20 cellular contexts compared by ENCODE assay signal in genomic region chr1:53535846-53536245, GRCh38.
DNase-seq lines count a peak whose midpoint lies in the region; FAIRE-seq and TF ChIP-seq lines count a peak whose summit lies in the region.
"Had no signal": no experiment of that assay in that cellular context is flagged by ENCODE, and none has a peak within 500 bp of the region (broad histone marks: within the 10 kb centered on the region; RNA-seq: fewer than 3 reads in every experiment).

No MANE protein-coding gene starts in this region.

- H3K4me1 Mint-ChIP-seq in activated CD4-positive, alpha-beta T cell treated with anti-CD3 and anti-CD28 coated beads, Interleukin-2, amount 10 ng/mL, durations not matched to agents 7 days and 5 days: no peaks in the 10 kb centered on the region
- H3K4me1 Mint-ChIP-seq: activated CD4-positive, alpha-beta T cell treated with anti-CD3 and anti-CD28 coated beads, Interleukin-2, amount 10 ng/mL, durations not matched to agents 24 days and 14 days; activated T-helper 17 cell treated with anti-CD3 and anti-CD28 coated beads, Interleukin-2, amount 50 U/mL, for 72 hours had no signal

- H3K4me3 ChIP-seq in kidney (ENCODE audit: low read length in 2 of 2): no peak overlapping the region
- H3K4me3 ChIP-seq: spleen had no signal

- intact Hi-C loops in kidney (cut with DNase I): no loop called here

- TF ChIP-seq CTCF in kidney (IDR thresholded peaks at IDR 0.05; ENCODE audit: borderline replicate concordance, extremely low read depth, insufficient read depth): no peak

- POLR2A ChIA-PET in activated CD4-positive, alpha-beta T cell treated with anti-CD3 and anti-CD28 coated beads, Interleukin-2, amount 10 ng/mL, durations not matched to agents 7 days and 5 days (lab: Charles Lee): no interaction called here

- no peaks in the 10 kb centered on the region for H3K36me3 ChIP-seq in kidney (ENCODE audit: control insufficient read depth in 1 of 2, insufficient read depth in 2 of 2, low read length in 2 of 2)
- H3K36me3 ChIP-seq: spleen had no signal

- peak; percentile 52 for DNase-seq in LHCN-M2 (ENCODE audit: low read depth)
- peak; percentile 40 for DNase-seq in RCC 7860 (ENCODE audit: low spot score)
- peak; percentile 39 for DNase-seq in cerebellum (ENCODE audit: low spot score)
- DNase-seq in iPS-NIHi7 (ENCODE audit: extremely low spot score): no peak
- DNase-seq in kidney: no peak
- DNase-seq in mesenteric fat pad (ENCODE audit: low spot score): no peak
- no peak for DNase-seq in activated CD4-positive, alpha-beta T cell treated with anti-CD3 and anti-CD28 coated beads, Interleukin-2, amount 10 ng/mL, durations not matched to agents 7 days and 5 days
- DNase-seq: activated CD4-positive, alpha-beta T cell treated with anti-CD3 and anti-CD28 coated beads, Interleukin-2, amount 10 ng/mL, durations not matched to agents 24 days and 14 days; CD4-positive, alpha-beta memory T cell; left colon; NCI-H1417; NCI-H774; OCI-M1; retina; SIG-M5; spleen; stimulated activated CD4-positive, alpha-beta T cell treated with anti-CD3 and anti-CD28 coated beads, Interleukin-4, amount 100 ng/mL, for 1 hour; stimulated activated naive CD8-positive, alpha-beta T cell treated with anti-CD3 and anti-CD28 coated beads, Interleukin-15, Interleukin-2, amounts not matched to agents 100 U/mL and 50 U/mL, for 24 hours had no signal

- no peaks in the 10 kb centered on the region for H3K9me3 Mint-ChIP-seq in activated CD4-positive, alpha-beta T cell treated with anti-CD3 and anti-CD28 coated beads, Interleukin-2, amount 10 ng/mL, durations not matched to agents 7 days and 5 days
- H3K9me3 Mint-ChIP-seq: activated CD4-positive, alpha-beta T cell treated with anti-CD3 and anti-CD28 coated beads, Interleukin-2, amount 10 ng/mL, durations not matched to agents 24 days and 14 days; activated T-helper 17 cell treated with anti-CD3 and anti-CD28 coated beads, Interleukin-2, amount 50 U/mL, for 72 hours; CD4-positive, alpha-beta memory T cell; memory B cell had no signal

- H3K4me3 Mint-ChIP-seq in activated CD4-positive, alpha-beta T cell treated with anti-CD3 and anti-CD28 coated beads, Interleukin-2, amount 10 ng/mL, durations not matched to agents 7 days and 5 days: no peak overlapping the region
- H3K4me3 Mint-ChIP-seq: activated CD4-positive, alpha-beta T cell treated with anti-CD3 and anti-CD28 coated beads, Interleukin-2, amount 10 ng/mL, durations not matched to agents 24 days and 14 days; activated T-helper 17 cell treated with anti-CD3 and anti-CD28 coated beads, Interleukin-2, amount 50 U/mL, for 72 hours; memory B cell had no signal

- H3K9me3 ChIP-seq in kidney (ENCODE audit: control insufficient read depth in 1 of 2, low read length in 2 of 2): no peaks in the 10 kb centered on the region
- H3K9me3 ChIP-seq: spleen had no signal

- H3K27ac ChIP-seq in kidney (ENCODE audit: low read depth in 2 of 2, low read length in 2 of 2): no peak overlapping the region
- H3K27ac ChIP-seq: spleen had no signal

- no peaks in the 10 kb centered on the region for H3K27me3 Mint-ChIP-seq in activated CD4-positive, alpha-beta T cell treated with anti-CD3 and anti-CD28 coated beads, Interleukin-2, amount 10 ng/mL, durations not matched to agents 7 days and 5 days

- no peaks in the 10 kb centered on the region for H3K36me3 Mint-ChIP-seq in activated CD4-positive, alpha-beta T cell treated with anti-CD3 and anti-CD28 coated beads, Interleukin-2, amount 10 ng/mL, durations not matched to agents 7 days and 5 days (ENCODE audit: low read depth)
- H3K36me3 Mint-ChIP-seq: CD4-positive, alpha-beta memory T cell; memory B cell had no signal

- no peaks in the 10 kb centered on the region for H3K4me1 ChIP-seq in kidney (ENCODE audit: control insufficient read depth in 1 of 2, insufficient read depth in 1 of 2, low read depth in 1 of 2, low read length in 2 of 2)

- no peak overlapping the region for H3K27ac Mint-ChIP-seq in activated CD4-positive, alpha-beta T cell treated with anti-CD3 and anti-CD28 coated beads, Interleukin-2, amount 10 ng/mL, durations not matched to agents 7 days and 5 days
- H3K27ac Mint-ChIP-seq: activated CD4-positive, alpha-beta T cell treated with anti-CD3 and anti-CD28 coated beads, Interleukin-2, amount 10 ng/mL, durations not matched to agents 24 days and 14 days; activated T-helper 17 cell treated with anti-CD3 and anti-CD28 coated beads, Interleukin-2, amount 50 U/mL, for 72 hours; CD4-positive, alpha-beta memory T cell; memory B cell had no signal

- H3K9ac ChIP-seq in kidney (ENCODE audit: low read length in 2 of 2): no peak overlapping the region

- FAIRE-seq in RCC 7860 (lab: Jason Lieb, UNC) (no peak), kidney (lab: Jason Lieb, UNC) (no peak)

- CTCF ChIA-PET in activated CD4-positive, alpha-beta T cell treated with anti-CD3 and anti-CD28 coated beads, Interleukin-2, amount 10 ng/mL, durations not matched to agents 7 days and 5 days (lab: Charles Lee): no interaction called here

Comparison
In these comparisons a context has a peak if more than half of its experiments do, and no peak if none do; other contexts are left out.
1. DNase-seq: peak in LHCN-M2 (single experiment), RCC 7860 (single experiment) and cerebellum (single experiment); none in iPS-NIHi7 (single experiment), kidney (single experiment), mesenteric fat pad (single experiment) and activated CD4-positive, alpha-beta T cell treated with anti-CD3 and anti-CD28 coated beads, Interleukin-2, amount 10 ng/mL, durations not matched to agents 7 days and 5 days (single experiment).